In the genomic region with DNA sequence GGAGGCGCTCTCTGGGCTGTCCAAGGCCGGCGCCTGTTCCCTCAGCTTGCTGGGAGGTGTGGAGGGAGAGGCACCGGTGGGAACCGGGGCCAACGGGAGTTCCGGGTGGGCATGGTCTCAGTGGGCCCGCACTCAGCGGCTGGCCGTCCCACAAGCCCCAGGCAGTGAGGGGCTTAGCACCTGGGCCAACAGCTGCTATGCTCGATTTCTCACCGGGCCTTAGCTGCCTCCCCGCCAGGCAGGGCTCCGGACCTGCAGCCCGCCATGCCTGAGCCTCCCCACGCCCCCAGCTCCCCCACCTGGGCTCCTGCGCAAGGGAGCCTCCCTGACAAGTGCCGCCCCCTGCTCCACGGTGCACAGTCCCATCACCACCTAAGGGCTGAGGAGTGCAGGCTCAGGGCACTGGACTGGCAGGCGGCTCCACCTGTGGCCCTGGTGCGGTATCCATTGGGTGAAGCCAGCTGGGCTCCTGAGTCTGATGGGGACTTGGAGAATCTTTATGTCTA, we compare ENCODE assay signal across 8 cellular contexts.
"Had no signal": no experiment of that assay in that cellular context is flagged by ENCODE, and none has a peak within 500 bp of the region (broad histone marks: within the 10 kb centered on the region; RNA-seq: fewer than 3 reads in every experiment).

No MANE protein-coding gene starts in this region.

- H2AFZ ChIP-seq: GM23248 had no signal

- ATAC-seq: HCT116, HepG2 had no signal

- H3K4me1 ChIP-seq: HAP-1 had no signal

- H3K4me3 ChIP-seq: GM23248, HAP-1 had no signal

- H3K36me3 ChIP-seq: HAP-1 had no signal

- H3K9me3 ChIP-seq: HAP-1 had no signal

- H3K27ac ChIP-seq: GM23248, HL-60 had no signal

- DNase-seq: GM23248, GOT3, H7, HFFc6 had no signal

- H3K9ac ChIP-seq: GM23248 had no signal
